ENCODE assay signal across 10 cellular contexts in genomic region chr1:160096491-160097116, GRCh38. TPM values are rescaled to one million over a fixed set of nuclear protein-coding genes. Genes with fewer than 3 reads are reported as not detected.
DNase-seq lines count a peak whose midpoint lies in the region; ATAC-seq, FAIRE-seq and TF ChIP-seq lines count a peak whose summit lies in the region.
"Had no signal": no experiment of that assay in that cellular context is flagged by ENCODE, and none has a peak within 500 bp of the region (broad histone marks: within the 10 kb centered on the region; RNA-seq: fewer than 3 reads in every experiment).

No MANE protein-coding gene starts in this region.

- intact Hi-C loops in sciatic nerve (cut with DNase I): loop anchor here (10.0 kb wide), 2 partner anchors 118 to 158 kb away; no protein-coding TSS in a partner anchor

- peak; percentile 42 for FAIRE-seq in GM12892 (lab: Jason Lieb, UNC)

- no peak for TF ChIP-seq POLR2A in GM12892 (IDR thresholded peaks at IDR 0.05; ENCODE audit: low read depth, low read length)

- ATAC-seq in sciatic nerve: peak; percentile 11
- no peak for ATAC-seq in HG02571 (IDR thresholded peaks at IDR 0.05; ENCODE audit: unreplicated experiment)
- ATAC-seq in GM18511 (IDR thresholded peaks at IDR 0.05; ENCODE audit: unreplicated experiment): no peak
- ATAC-seq: body of pancreas had no signal

- DNase-seq in GM12892 (ENCODE audit: insufficient read length): no peak
- DNase-seq in RPMI7951 (ENCODE audit: low read depth): peak; percentile 54
- peak; percentile 66 for DNase-seq in fibroblast of gingiva (ENCODE audit: low read depth)
- DNase-seq in sciatic nerve (ENCODE audit: low spot score): no peak
- no peak for DNase-seq in SHP77 (lab: John Stamatoyannopoulos, UW)
- no peak for DNase-seq in NCI-H446 (lab: John Stamatoyannopoulos, UW)

RNA-seq across cellular contexts. Expression of gene IGSF8, which starts 1.8 kb away (rescaled TPM):
- polyA plus RNA-seq in GM12892 (2012; ENCODE audit: missing spikeins): 4.2 TPM
- 7.9 and 10.7 TPM in 2 replicates for total RNA-seq in RPMI7951 (2014; rRNA removed; shearing (Covaris generic))
- total RNA-seq in sciatic nerve: 54.9 TPM

RNA-seq across cellular contexts. Expression of gene KCNJ9, which starts 15.3 kb away (rescaled TPM):
- polyA plus RNA-seq in GM12892 (2012; ENCODE audit: missing spikeins): not detected
- total RNA-seq in RPMI7951 (2014; rRNA removed; shearing (Covaris generic)): not detected in 2 replicates
- 0.18 TPM for total RNA-seq in sciatic nerve
- total RNA-seq: body of pancreas had no signal

RNA-seq across cellular contexts. Expression of gene ATP1A2, which starts 19.0 kb away (rescaled TPM):
- polyA plus RNA-seq in GM12892 (2012; ENCODE audit: missing spikeins): not detected
- total RNA-seq in RPMI7951 (2014; rRNA removed; shearing (Covaris generic)): not detected in 2 replicates
- 136 TPM for total RNA-seq in sciatic nerve

RNA-seq across cellular contexts. Expression of gene KCNJ10, which starts 26.6 kb away (rescaled TPM):
- polyA plus RNA-seq in GM12892 (2012; ENCODE audit: missing spikeins): 0.15 TPM
- 0.10 and 0.12 TPM in 2 replicates for total RNA-seq in RPMI7951 (2014; rRNA removed; shearing (Covaris generic))
- 23.7 TPM for total RNA-seq in sciatic nerve
- total RNA-seq: body of pancreas, prostate gland had no signal

RNA-seq across cellular contexts. Expression of gene ATP1A4, which starts 54.8 kb away (rescaled TPM):
- polyA plus RNA-seq in GM12892 (2012; ENCODE audit: missing spikeins): 1.7 TPM
- total RNA-seq in RPMI7951 (2014; rRNA removed; shearing (Covaris generic)): not detected in 2 replicates
- 1.2 TPM for total RNA-seq in sciatic nerve
- total RNA-seq: body of pancreas had no signal

Comparison
In these comparisons a context has a peak if more than half of its experiments do, and no peak if none do; other contexts are left out.
1. DNase-seq: peak in RPMI7951 (single experiment) and fibroblast of gingiva (single experiment); none in GM12892 (single experiment), sciatic nerve (single experiment), SHP77 (0 of 2) and NCI-H446 (0 of 2).
2. RNA of gene ATP1A2, which starts 19.0 kb away (total RNA-seq): 136 TPM in sciatic nerve (single experiment); not detected in RPMI7951; every median in the first group is over 100 times any median in the second.